Comparison of ENCODE assay signal across 26 cellular contexts in genomic region chr7:2180081-2180480, GRCh38.
"Had no signal": no experiment of that assay in that cellular context is flagged by ENCODE, and none has a peak within 500 bp of the region (broad histone marks: within the 10 kb centered on the region; RNA-seq: fewer than 3 reads in every experiment).

No MANE protein-coding gene starts in this region.

- DNase-seq: activated CD4-positive, alpha-beta T cell treated with anti-CD3 and anti-CD28 coated beads for 48 hours; activated CD4-positive, alpha-beta T cell treated with anti-CD3 and anti-CD28 coated beads, Interleukin-2, amount 50 U/mL, for 48 hours; activated CD8-positive, alpha-beta memory T cell treated with anti-CD3 and anti-CD28 coated beads for 24 hours; activated effector memory CD4-positive, alpha-beta T cell treated with anti-CD3 and anti-CD28 coated beads, Interleukin-2, amount 50 U/mL, for 16 hours; activated naive CD4-positive, alpha-beta T cell treated with anti-CD3 and anti-CD28 coated beads for 36 hours; activated naive CD8-positive, alpha-beta T cell treated with anti-CD3 and anti-CD28 coated beads for 36 hours; adrenal gland; aorta; brain microvascular endothelial cell; caudate nucleus; cortex of kidney; foreskin keratinocyte; left colon; midbrain; naive thymus-derived CD4-positive, alpha-beta T cell; occipital lobe; right cardiac atrium; stimulated activated CD4-positive, alpha-beta T cell treated with anti-CD3 and anti-CD28 coated beads, Interleukin-2, amount 100 ng/mL, for 48 hours; stimulated activated naive CD8-positive, alpha-beta T cell treated with anti-CD3 and anti-CD28 coated beads, Interleukin-15, Interleukin-2, amounts not matched to agents 100 U/mL and 50 U/mL, for 24 hours; SW 1271; T-helper 9 cell; testis; upper lobe of left lung; WERI-Rb-1 had no signal

- H3K36me3 ChIP-seq: adrenal gland, brain microvascular endothelial cell, vagina, WERI-Rb-1 had no signal

- H3K27ac Mint-ChIP-seq: activated naive CD4-positive, alpha-beta T cell treated with anti-CD3 and anti-CD28 coated beads for 36 hours; activated naive CD8-positive, alpha-beta T cell treated with anti-CD3 and anti-CD28 coated beads for 36 hours; T-helper 1 cell treated with Interleukin-12 subunit alpha and Interleukin-12 subunit beta and Interleukin-4 antibody, amounts not matched to agents 30 μg/mL and 1 μg/mL, for 36 hours had no signal

- H3K4me3 Mint-ChIP-seq: activated naive CD4-positive, alpha-beta T cell treated with anti-CD3 and anti-CD28 coated beads for 36 hours; activated naive CD8-positive, alpha-beta T cell treated with anti-CD3 and anti-CD28 coated beads for 36 hours; naive thymus-derived CD4-positive, alpha-beta T cell; T-helper 1 cell treated with Interleukin-12 subunit alpha and Interleukin-12 subunit beta and Interleukin-4 antibody, amounts not matched to agents 30 μg/mL and 1 μg/mL, for 36 hours had no signal

- H3K9me3 Mint-ChIP-seq: activated naive CD4-positive, alpha-beta T cell treated with anti-CD3 and anti-CD28 coated beads for 36 hours; activated naive CD8-positive, alpha-beta T cell treated with anti-CD3 and anti-CD28 coated beads for 36 hours; naive thymus-derived CD4-positive, alpha-beta T cell; T-helper 1 cell treated with Interleukin-12 subunit alpha and Interleukin-12 subunit beta and Interleukin-4 antibody, amounts not matched to agents 30 μg/mL and 1 μg/mL, for 36 hours had no signal

- H3K27ac ChIP-seq: adrenal gland, brain microvascular endothelial cell, foreskin keratinocyte, testis, upper lobe of left lung, vagina, WERI-Rb-1 had no signal

- H3K27me3 ChIP-seq: adrenal gland, brain microvascular endothelial cell, foreskin keratinocyte, testis, upper lobe of left lung, vagina had no signal

- H3K4me1 ChIP-seq: adrenal gland, testis had no signal

- H3K27me3 Mint-ChIP-seq: activated naive CD8-positive, alpha-beta T cell treated with anti-CD3 and anti-CD28 coated beads for 36 hours; naive thymus-derived CD4-positive, alpha-beta T cell had no signal

- H3K4me3 ChIP-seq: adrenal gland, testis, upper lobe of left lung, vagina had no signal

- H3K9me3 ChIP-seq: adrenal gland, testis, upper lobe of left lung, vagina had no signal
